Comparison of ENCODE assay signal across 20 cellular contexts in genomic region chr13:106503730-106504129, GRCh38. TPM values are rescaled to one million over a fixed set of nuclear protein-coding genes. Genes with fewer than 3 reads are reported as not detected.
A peak's percentile ranks its signal among the peaks of the same experiment; 100 is the strongest.
DNase-seq lines count a peak whose midpoint lies in the region; ATAC-seq and TF ChIP-seq lines count a peak whose summit lies in the region.
"Had no signal": no experiment of that assay in that cellular context is flagged by ENCODE, and none has a peak within 500 bp of the region (broad histone marks: within the 10 kb centered on the region; RNA-seq: fewer than 3 reads in every experiment).

No MANE protein-coding gene starts in this region.

- H3K27ac ChIP-seq in gastrocnemius medialis (peak overlapping the region; percentile 4 to 37 (median 23)), A673 (ENCODE audit: low read depth, low read length, poor library complexity, severe bottlenecking) (no peak overlapping the region)

- BruUV-seq in A673 (replicated peaks; lab: Mats Ljungman, UMichigan), result no TSS peak

- peak; percentile 22 for DNase-seq in EH (ENCODE audit: low read depth)
- peak; percentile 20 for DNase-seq in adipocyte (ENCODE audit: low read depth)
- DNase-seq in fibroblast of peridontal ligament (ENCODE audit: extremely low read depth), result peak; percentile 45
- no peak for DNase-seq in gastrocnemius medialis
- DNase-seq in A673 (ENCODE audit: low spot score), result no peak
- no peak for DNase-seq in stimulated activated CD4-positive, alpha-beta T cell treated with anti-CD3 and anti-CD28 coated beads, Interleukin-15, amount 100 ng/mL, for 24 hours
- DNase-seq in NOMO-1 treated with DMSO at 0.1 percent for 48 hours (lab: John Stamatoyannopoulos, UW; ENCODE audit: unreplicated experiment), result no peak
- DNase-seq: AML-193; CD4-positive, alpha-beta T cell; DND-41; GF-D8; GOT3; KG1; MG63; NCI-H1092 treated with DMSO at 0.1 percent for 48 hours; NCI-H1694 treated with DMSO at 0.1 percent for 48 hours; NCI-H446; NCI-H748 treated with DMSO at 0.1 percent for 48 hours; SHP77 treated with DMSO at 0.1 percent for 48 hours had no signal

- H3K36me3 ChIP-seq in adipocyte (ENCODE audit: control insufficient read depth, insufficient read depth, low read length, severe bottlenecking) (no peaks in the 10 kb centered on the region), gastrocnemius medialis (no peaks in the 10 kb centered on the region), A673 (ENCODE audit: insufficient read depth, low read length, poor library complexity, severe bottlenecking) (no peaks in the 10 kb centered on the region)
- H3K36me3 ChIP-seq: MG63 had no signal

- H3K27me3 ChIP-seq in adipocyte (replicated peaks; ENCODE audit: control insufficient read depth, insufficient read depth, low read length) (no peaks in the 10 kb centered on the region), gastrocnemius medialis (no peaks in the 10 kb centered on the region), A673 (replicated peaks; ENCODE audit: insufficient read depth, low read depth, low read length, poor library complexity) (no peaks in the 10 kb centered on the region)
- H3K27me3 ChIP-seq: MG63 had no signal

- CTCF ChIA-PET in A673 (lab: Charles Lee), result interaction anchor here (0.7 kb wide), 1 partner anchor 15 kb away, joined by 3 read pairs; no protein-coding TSS in a partner anchor

- H3K4me3 ChIP-seq in adipocyte (ENCODE audit: low read length) (no peak overlapping the region), gastrocnemius medialis (no peak overlapping the region), A673 (ENCODE audit: low read depth, low read length, poor library complexity, severe bottlenecking) (no peak overlapping the region)
- H3K4me3 ChIP-seq: MG63 had no signal

- H3K9ac ChIP-seq in adipocyte (ENCODE audit: low read length), result no peak overlapping the region

- H3K9me3 ChIP-seq in adipocyte (ENCODE audit: control insufficient read depth, low read length), result no peaks in the 10 kb centered on the region
- no peaks in the 10 kb centered on the region for H3K9me3 ChIP-seq in gastrocnemius medialis
- no peaks in the 10 kb centered on the region for H3K9me3 ChIP-seq in A673 (ENCODE audit: low read depth, low read length, poor library complexity, severe bottlenecking)
- H3K9me3 ChIP-seq: MG63 had no signal

- POLR2A ChIA-PET in A673 (lab: Charles Lee; ENCODE audit: low non-redundant PET), result no interaction called here

- in situ Hi-C loops in gastrocnemius medialis (cut with MboI; ENCODE audit: low sequenced_read_pairs in 4 of 4), result no loop called here

- peaks cover 7% of the 10 kb centered on the region for H3K4me1 ChIP-seq in adipocyte (ENCODE audit: control insufficient read depth, insufficient read depth, low read length)
- peaks cover 49 to 50% of the 10 kb centered on the region in 2 donors for H3K4me1 ChIP-seq in gastrocnemius medialis
- no peaks in the 10 kb centered on the region for H3K4me1 ChIP-seq in A673 (ENCODE audit: insufficient read depth, low read length, poor library complexity, severe bottlenecking)

- intact Hi-C loops in gastrocnemius medialis (cut with DNase I; ENCODE audit: low total_unique reads) (no loop called here), A673 (cut with micrococcal nuclease; ENCODE audit: unreplicated experiment) (no loop called here)

- TF ChIP-seq POLR2A in gastrocnemius medialis (IDR thresholded peaks at IDR 0.05) (no peak), GM18505 (IDR thresholded peaks at IDR 0.05; ENCODE audit: borderline replicate concordance, extremely low read depth, insufficient read depth, insufficient read length) (no peak)

- ATAC-seq in gastrocnemius medialis (no peak), GM18505 (IDR thresholded peaks at IDR 0.05; ENCODE audit: unreplicated experiment) (no peak)

- TF ChIP-seq CTCF in gastrocnemius medialis (IDR thresholded peaks at IDR 0.05 in 4 of 5, conservative IDR thresholded peaks at IDR 0.05 in 1 of 5) (no peak), A673 (conservative IDR thresholded peaks at IDR 0.05; ENCODE audit: low read depth, low read length) (no peak)

RNA-seq across cellular contexts. Expression of gene EFNB2, which starts 31.7 kb away (rescaled TPM):
- total RNA-seq in gastrocnemius medialis, result 1 to 10 TPM; 5.7 to 9.3 (median 6.1) TPM
- 2.2 and 5.2 TPM in 2 replicates for total RNA-seq in A673 (2021)

Comparison
In these comparisons a context has a peak if more than half of its experiments do, and no peak if none do; other contexts are left out.
1. DNase-seq: peak in EH (single experiment), adipocyte (single experiment) and fibroblast of peridontal ligament (single experiment); none in gastrocnemius medialis (0 of 2), A673 (single experiment), stimulated activated CD4-positive, alpha-beta T cell treated with anti-CD3 and anti-CD28 coated beads, Interleukin-15, amount 100 ng/mL, for 24 hours (single experiment) and NOMO-1 treated with DMSO at 0.1 percent for 48 hours (single experiment).